ENCODE assay signal across 1 cellular context in genomic region chr15:68028808-68029207, GRCh38.
A peak's percentile ranks its signal among the peaks of the same experiment; 100 is the strongest.
TF ChIP-seq lines count a peak whose summit lies in the region.

No MANE protein-coding gene starts in this region.

TF ChIP-seq in HepG2, 621 proteins besides CTCF, POLR2A, EP300 and RAD21 (continued from another document):
- TF ChIP-seq PRDM4 (CRISPR knock-in tag; IDR thresholded peaks at IDR 0.05; ENCODE audit: borderline replicate concordance) (no peak), ZNF644 (CRISPR knock-in tag; IDR thresholded peaks at IDR 0.05; ENCODE audit: low read depth) (0 out of 2 replicates have a peak, but pooled peaks have one; percentile 12), ZNF768 (CRISPR knock-in tag; IDR thresholded peaks at IDR 0.05) (peak; percentile 87; the same call in 1 of the 2 replicates), DR1 (CRISPR knock-in tag; IDR thresholded peaks at IDR 0.05) (no peak)
